Comparison of ENCODE assay signal across 1 cellular context in the genomic region with DNA sequence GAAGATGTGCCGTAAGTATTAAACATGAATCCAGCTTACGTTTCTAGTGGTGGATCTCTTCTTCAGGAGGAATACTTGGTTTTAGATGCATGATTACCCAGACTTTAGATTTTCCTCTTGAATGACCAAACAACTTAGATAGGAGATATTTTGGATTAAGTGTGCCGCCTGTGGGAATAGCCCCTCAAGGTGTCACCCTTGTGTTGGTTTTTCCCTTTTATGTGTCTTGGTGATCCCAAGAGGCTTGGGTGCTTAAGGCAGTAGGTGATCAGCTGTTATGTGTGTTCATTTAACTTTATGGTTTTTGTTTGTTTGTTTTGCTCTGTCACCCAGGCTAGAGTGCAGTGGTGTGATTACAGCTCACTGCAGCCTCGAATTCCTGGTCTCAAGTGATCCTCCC.
TF ChIP-seq lines count a peak whose summit lies in the region.

No MANE protein-coding gene starts in this region.

TF ChIP-seq in HCT116, 20 proteins besides CTCF, POLR2A, EP300 and RAD21:
- TF ChIP-seq SP1 (IDR thresholded peaks at IDR 0.05; ENCODE audit: low read depth) = no peak
- no peak for TF ChIP-seq ZFX (IDR thresholded peaks at IDR 0.05)
